In genomic region chr7:72405389-72405788, GRCh38 we compare ENCODE assay signal across 11 cellular contexts. TPM values are rescaled to one million over a fixed set of nuclear protein-coding genes. Genes with fewer than 3 reads are reported as not detected.
A peak's percentile ranks its signal among the peaks of the same experiment; 100 is the strongest.
DNase-seq lines count a peak whose midpoint lies in the region; ATAC-seq and TF ChIP-seq lines count a peak whose summit lies in the region.
"Had no signal": no experiment of that assay in that cellular context is flagged by ENCODE, and none has a peak within 500 bp of the region (broad histone marks: within the 10 kb centered on the region; RNA-seq: fewer than 3 reads in every experiment).

No MANE protein-coding gene starts in this region.

- H3K9me3 Mint-ChIP-seq in activated naive CD8-positive, alpha-beta T cell treated with anti-CD3 and anti-CD28 coated beads for 36 hours: peaks cover 4% of the 10 kb centered on the region
- peaks cover 2 to 3% of the 10 kb centered on the region in 2 donors for H3K9me3 Mint-ChIP-seq in natural killer cell

- peaks cover 1% of the 10 kb centered on the region for H3K4me1 Mint-ChIP-seq in activated naive CD8-positive, alpha-beta T cell treated with anti-CD3 and anti-CD28 coated beads for 36 hours
- peaks cover 0 to 6% of the 10 kb centered on the region in 2 donors for H3K4me1 Mint-ChIP-seq in natural killer cell

- in situ Hi-C loops in GM13976 (cut with MboI; ENCODE audit: low sequenced_read_pairs, unreplicated experiment): no loop called here

- intact Hi-C loops in natural killer cell (cut with micrococcal nuclease): no loop called here

- DNase-seq in GM13976 (ENCODE audit: low spot score) (peak; percentile 49), natural killer cell (no peak), EL (no peak)
- peak; percentile 4 for DNase-seq in activated naive CD8-positive, alpha-beta T cell treated with anti-CD3 and anti-CD28 coated beads for 36 hours
- DNase-seq: activated CD8-positive, alpha-beta memory T cell treated with anti-CD3 and anti-CD28 coated beads for 24 hours; GF-D8; small intestine had no signal

- H3K36me3 Mint-ChIP-seq in activated naive CD8-positive, alpha-beta T cell treated with anti-CD3 and anti-CD28 coated beads for 36 hours: no peaks in the 10 kb centered on the region
- peaks cover 7% of the 10 kb centered on the region for H3K36me3 Mint-ChIP-seq in natural killer cell

- no peak overlapping the region for H3K27ac Mint-ChIP-seq in activated naive CD8-positive, alpha-beta T cell treated with anti-CD3 and anti-CD28 coated beads for 36 hours
- H3K27ac Mint-ChIP-seq in natural killer cell: no peak overlapping the region

- TF ChIP-seq CTCF in GM13976 (IDR thresholded peaks at IDR 0.05; ENCODE audit: borderline replicate concordance, control extremely low read depth, extremely low read depth, insufficient read depth, missing control alignments): no peak
- no peak for TF ChIP-seq CTCF in natural killer cell (IDR thresholded peaks at IDR 0.05)

- ATAC-seq in HG02885 (IDR thresholded peaks at IDR 0.05; ENCODE audit: poor library complexity, unreplicated experiment) (peak; percentile 67), natural killer cell (peak in 2 of 3 donors; percentile 24), GM21360 (IDR thresholded peaks at IDR 0.05; ENCODE audit: unreplicated experiment) (no peak), GM21528 (IDR thresholded peaks at IDR 0.05; ENCODE audit: low FRiP score, unreplicated experiment) (no peak)

- H3K27me3 Mint-ChIP-seq in activated naive CD8-positive, alpha-beta T cell treated with anti-CD3 and anti-CD28 coated beads for 36 hours: peaks cover 28% of the 10 kb centered on the region
- peaks cover 22 to 44% of the 10 kb centered on the region in 2 donors for H3K27me3 Mint-ChIP-seq in natural killer cell (ENCODE audit: low read depth in 2 of 2)

- no peak overlapping the region for H3K4me3 Mint-ChIP-seq in activated naive CD8-positive, alpha-beta T cell treated with anti-CD3 and anti-CD28 coated beads for 36 hours
- no peak overlapping the region for H3K4me3 Mint-ChIP-seq in natural killer cell

RNA-seq across cellular contexts. Expression of gene CALN1, which starts 6.7 kb away (rescaled TPM):
- not detected for total RNA-seq in activated naive CD8-positive, alpha-beta T cell treated with anti-CD3 and anti-CD28 coated beads for 36 hours
- total RNA-seq in natural killer cell: under 1 TPM in 1 of 3 donors, not detected in 2; 0.18 TPM
- total RNA-seq: M059J had no signal

Comparison
In these comparisons a context has a peak if more than half of its experiments do, and no peak if none do; other contexts are left out.
1. DNase-seq: peak in GM13976 (single experiment) and activated naive CD8-positive, alpha-beta T cell treated with anti-CD3 and anti-CD28 coated beads for 36 hours (single experiment); none in natural killer cell (single experiment) and EL (single experiment).
2. ATAC-seq: peak in HG02885 (single experiment) and natural killer cell (2 of 3); none in GM21360 (single experiment) and GM21528 (single experiment).